15 cellular contexts compared by ENCODE assay signal in the genomic region with DNA sequence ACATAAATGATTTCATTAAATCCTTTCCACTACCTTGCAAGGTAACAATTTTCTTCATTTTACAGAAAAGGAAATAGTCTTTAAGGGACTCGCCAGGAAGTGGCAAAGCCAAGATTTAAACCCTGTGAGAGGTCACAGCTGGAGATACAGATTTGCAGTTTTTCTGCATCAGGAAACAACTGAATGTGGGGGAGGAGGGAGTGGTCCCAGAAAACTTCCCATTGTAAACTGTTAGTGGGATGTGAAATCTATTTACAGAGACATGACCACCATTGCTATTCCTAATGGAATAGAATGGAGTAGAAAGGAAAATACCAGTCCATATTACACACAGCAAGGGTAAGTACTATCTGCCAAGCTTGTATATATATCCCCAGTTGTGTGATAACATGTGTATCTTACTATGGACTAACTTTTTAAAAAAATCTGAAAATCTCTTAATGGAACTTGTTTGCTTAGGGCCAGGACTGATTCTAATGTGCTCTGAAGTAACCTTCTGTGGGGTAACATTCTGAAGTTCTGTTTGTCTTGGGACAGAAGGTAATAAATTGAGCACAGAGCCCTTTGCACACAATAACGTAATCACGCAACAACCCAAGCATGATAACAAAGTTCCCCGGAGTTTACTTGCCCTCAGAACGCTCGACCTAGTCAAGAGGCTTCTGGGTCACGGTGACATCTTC. TPM values are rescaled to one million over a fixed set of nuclear protein-coding genes. Genes with fewer than 3 reads are reported as not detected.
DNase-seq lines count a peak whose midpoint lies in the region; ATAC-seq, FAIRE-seq and TF ChIP-seq lines count a peak whose summit lies in the region.
"Had no signal": no experiment of that assay in that cellular context is flagged by ENCODE, and none has a peak within 500 bp of the region (broad histone marks: within the 10 kb centered on the region; RNA-seq: fewer than 3 reads in every experiment).

No MANE protein-coding gene starts in this region.

- no peak overlapping the region for H2BK120ac ChIP-seq in H9 (ENCODE audit: low read depth, low read length, poor library complexity, severe bottlenecking)

- no peak overlapping the region for H2BK15ac ChIP-seq in H9 (ENCODE audit: low read depth, low read length)

- peak; percentile 28 for ATAC-seq in left colon
- no peak for ATAC-seq in HG03175 (IDR thresholded peaks at IDR 0.05; ENCODE audit: unreplicated experiment)
- ATAC-seq: HCT116 had no signal

- H3K27me3 ChIP-seq in H9 (ENCODE audit: insufficient read depth, low read length), result no peaks in the 10 kb centered on the region
- no peaks in the 10 kb centered on the region for H3K27me3 ChIP-seq in small intestine (ENCODE audit: control insufficient read depth in 2 of 2, insufficient read depth in 2 of 2, low read length in 2 of 2)
- no peaks in the 10 kb centered on the region for H3K27me3 ChIP-seq in smooth muscle cell (ENCODE audit: low read depth)

- no peak overlapping the region for H4K8ac ChIP-seq in H9 (replicated peaks; ENCODE audit: insufficient read length, low read depth, low read length)

- no peak overlapping the region for H4K91ac ChIP-seq in H9 (ENCODE audit: insufficient read length, low read depth, low read length)

- no peaks in the 10 kb centered on the region for H3K79me1 ChIP-seq in H9 (ENCODE audit: insufficient read depth, low read depth, low read length, poor library complexity, severe bottlenecking)

- no CpG with 5 or more reads among the region's 7 CpGs for WGBS in H9 (ENCODE audit: extremely low coverage, insufficient read length, low lambda C conversion rate)
- WGBS in small intestine, 3 donors, result 23 to 43% (median 34%) methylated on average over 7 of the region's 7 CpGs
- 67% methylated on average over 7 of the region's 7 CpGs for WGBS in smooth muscle cell (ENCODE audit: low lambda C conversion rate)

- H3K14ac ChIP-seq in H9 (ENCODE audit: insufficient read depth, low read length), result no peak overlapping the region

- no peak overlapping the region for H3K4me3 ChIP-seq in choroid plexus epithelial cell (ENCODE audit: low read depth, low read length)
- no peak overlapping the region for H3K4me3 ChIP-seq in small intestine (ENCODE audit: low read depth in 1 of 2, low read length in 2 of 2)
- H3K4me3 ChIP-seq in smooth muscle cell, result no peak overlapping the region

- peak overlapping the region in 2 of 3 experiments; percentile 35 to 52; a peak in 3 of 7 replicates for H3K27ac Mint-ChIP-seq in H9

- no peaks in the 10 kb centered on the region for H3K79me2 ChIP-seq in H9 (ENCODE audit: insufficient read depth, low read length)
- no peaks in the 10 kb centered on the region for H3K79me2 ChIP-seq in smooth muscle cell (ENCODE audit: low read depth)

- no peak overlapping the region for H3K4me2 ChIP-seq in H9 (ENCODE audit: insufficient read depth, insufficient read length, low read length)
- no peak overlapping the region for H3K4me2 ChIP-seq in smooth muscle cell

- TF ChIP-seq CTCF in H9 (conservative IDR thresholded peaks at IDR 0.05) (no peak), choroid plexus epithelial cell (conservative IDR thresholded peaks at IDR 0.05; ENCODE audit: low read depth, low read length) (no peak), smooth muscle cell (IDR thresholded peaks at IDR 0.05; ENCODE audit: borderline replicate concordance, insufficient read depth, poor library complexity, severe bottlenecking) (no peak)

- peaks cover 10% of the 10 kb centered on the region for H3K27me3 Mint-ChIP-seq in H9 (ENCODE audit: low read depth)

- no peak overlapping the region for H2BK12ac ChIP-seq in H9 (ENCODE audit: insufficient read length, low read depth, low read length)

- H4K20me1 ChIP-seq in H9 (ENCODE audit: control insufficient read depth, insufficient read depth, insufficient read length) (no peaks in the 10 kb centered on the region), smooth muscle cell (ENCODE audit: low read depth) (no peaks in the 10 kb centered on the region)

- no peak overlapping the region for H3T11ph ChIP-seq in H9 (ENCODE audit: low read length)

- H3K23ac ChIP-seq in H9 (ENCODE audit: insufficient read length, low read depth, low read length), result no peak overlapping the region

- H3K18ac ChIP-seq in H9 (ENCODE audit: insufficient read length, low read depth, low read length), result no peak overlapping the region

- peaks cover 7% of the 10 kb centered on the region for H3F3A ChIP-seq in smooth muscle cell (ENCODE audit: low read depth)

- H3K27ac ChIP-seq in H9 (ENCODE audit: insufficient read length, low read depth, low read length) (no peak overlapping the region), small intestine (ENCODE audit: low read depth in 1 of 2, low read length in 1 of 2) (peak overlapping the region; percentile 46 to 75), smooth muscle cell (ENCODE audit: low read depth) (no peak overlapping the region), substantia nigra (ENCODE audit: low read depth, low read length, poor library complexity, severe bottlenecking) (no peak overlapping the region)

- intact Hi-C loops in left colon (cut with DNase I, micrococcal nuclease), result no loop called here

- H2AK5ac ChIP-seq in H9 (ENCODE audit: insufficient read length, low read length), result no peak overlapping the region

- no peak overlapping the region for H2BK20ac ChIP-seq in H9 (ENCODE audit: low read depth, low read length, poor library complexity, severe bottlenecking)

- H3K4me3 Mint-ChIP-seq in H9, result no peak overlapping the region

- no peak overlapping the region for H3K4ac ChIP-seq in H9 (ENCODE audit: low read depth, low read length)

- H3K9ac ChIP-seq in H9 (ENCODE audit: extremely low read depth, insufficient read length, low read length) (no peak overlapping the region), smooth muscle cell (ENCODE audit: low read depth) (no peak overlapping the region)

- H3K9me3 ChIP-seq in H9 (ENCODE audit: control insufficient read depth, low read depth, low read length) (peaks cover 5% of the 10 kb centered on the region), small intestine (ENCODE audit: control insufficient read depth, low read depth) (no peaks in the 10 kb centered on the region), smooth muscle cell (replicated peaks; ENCODE audit: low read depth) (peaks cover 4% of the 10 kb centered on the region)

- H3K4me1 Mint-ChIP-seq in H9, result peaks cover 53 to 60% of the 10 kb centered on the region in 2 experiments

- peaks cover 29 to 31% of the 10 kb centered on the region in 2 experiments for H3K9me3 Mint-ChIP-seq in H9

- H4K5ac ChIP-seq in H9 (ENCODE audit: insufficient read length, low read depth, low read length), result no peak overlapping the region

- H3K56ac ChIP-seq in H9 (ENCODE audit: insufficient read length, low read depth, low read length), result no peak overlapping the region

- H2BK5ac ChIP-seq in H9 (ENCODE audit: insufficient read length, low read length), result no peak overlapping the region

- FAIRE-seq in small intestine (lab: Jason Lieb, UNC), result no peak
- FAIRE-seq: keratinocyte had no signal

- DNase-seq in H9 (no peak), choroid plexus epithelial cell (ENCODE audit: low read depth) (peak; percentile 64), left colon (no peak), small intestine (peak; percentile 93), smooth muscle cell (lab: John Stamatoyannopoulos, UW; ENCODE audit: unreplicated experiment) (no peak), substantia nigra (lab: John Stamatoyannopoulos, UW) (no peak), NCI-H82 treated with DMSO at 0.1 percent for 48 hours (lab: John Stamatoyannopoulos, UW; ENCODE audit: unreplicated experiment) (no peak)
- DNase-seq: activated CD4-positive, alpha-beta T cell treated with anti-CD3 and anti-CD28 coated beads, Interleukin-2, amount 50 U/mL, for 48 hours; activated naive CD4-positive, alpha-beta T cell; C1 segment of cervical spinal cord; NCI-H2081 treated with DMSO at 0.1 percent for 48 hours; SW 1271 had no signal

- no peaks in the 10 kb centered on the region for H3K36me3 ChIP-seq in small intestine (ENCODE audit: control insufficient read depth in 2 of 2, insufficient read depth in 2 of 2, low read length in 2 of 2)
- H3K36me3 ChIP-seq in smooth muscle cell (ENCODE audit: low read depth), result peaks cover 4% of the 10 kb centered on the region

- H3K36me3 Mint-ChIP-seq in H9 (ENCODE audit: insufficient read depth in 1 of 3, low read depth in 3 of 3), result peaks cover 14 to 31% (median 24%) of the 10 kb centered on the region in 3 experiments

- no peaks in the 10 kb centered on the region for H3K23me2 ChIP-seq in H9 (ENCODE audit: insufficient read length, low read depth, low read length, poor library complexity, severe bottlenecking)

- H3K4me1 ChIP-seq in H9 (ENCODE audit: insufficient read depth, low read length), result peaks cover 2% of the 10 kb centered on the region
- H3K4me1 ChIP-seq in small intestine (ENCODE audit: control insufficient read depth in 2 of 2, insufficient read depth in 1 of 2, low read depth in 1 of 2, low read length in 1 of 2), result peaks cover 14 to 22% of the 10 kb centered on the region in 2 donors
- peaks cover 34% of the 10 kb centered on the region for H3K4me1 ChIP-seq in smooth muscle cell (ENCODE audit: low read depth)

- H2AFZ ChIP-seq in H9 (ENCODE audit: low read length) (no peak overlapping the region), smooth muscle cell (ENCODE audit: low read depth) (no peak overlapping the region)

RNA-seq across cellular contexts. Expression of gene TSKU, which starts 10.9 kb away (rescaled TPM):
- total RNA-seq in H9 (2021) (25.4 and 27.4 TPM in 2 replicates), left colon (10 to 100 TPM; 38.4 to 42.6 TPM), smooth muscle cell (75.2 and 76.5 TPM in 2 replicates)
- polyA plus RNA-seq in small intestine (10 to 100 TPM; 21.9 to 42.7 (median 22.8) TPM), smooth muscle cell (122 and 144 TPM in 2 replicates)

Comparison
In these comparisons a context has a peak if more than half of its experiments do, and no peak if none do; other contexts are left out.
1. DNase-seq: peak in choroid plexus epithelial cell (single experiment) and small intestine (single experiment); none in H9 (single experiment), left colon (0 of 2), smooth muscle cell (single experiment), substantia nigra (0 of 49) and NCI-H82 treated with DMSO at 0.1 percent for 48 hours (single experiment).
2. H3K27ac ChIP-seq: peak in small intestine (2 of 2); none in H9 (single experiment), smooth muscle cell (single experiment) and substantia nigra (single experiment).